ENCODE assay signal across 12 cellular contexts in genomic region chr20:48626226-48626937, GRCh38.
DNase-seq lines count a peak whose midpoint lies in the region; ATAC-seq and TF ChIP-seq lines count a peak whose summit lies in the region.
"Had no signal": no experiment of that assay in that cellular context is flagged by ENCODE, and none has a peak within 500 bp of the region (broad histone marks: within the 10 kb centered on the region; RNA-seq: fewer than 3 reads in every experiment).

No MANE protein-coding gene starts in this region.

- ATAC-seq in T-helper 17 cell (peak; percentile 60), GM18909 (IDR thresholded peaks at IDR 0.05; ENCODE audit: poor library complexity, unreplicated experiment) (no peak)
- ATAC-seq in stimulated activated naive CD8-positive, alpha-beta T cell treated with anti-CD3 and anti-CD28 coated beads, Interleukin-15, amount 100 ng/mL, for 72 hours: peak; percentile 38
- ATAC-seq: left ventricle myocardium superior, right cardiac atrium had no signal

- H3K9me3 Mint-ChIP-seq in stimulated activated naive CD8-positive, alpha-beta T cell treated with anti-CD3 and anti-CD28 coated beads, Interleukin-15, amount 100 ng/mL, for 72 hours: no peaks in the 10 kb centered on the region

- peak; percentile 50 for DNase-seq in activated T-cell treated with anti-CD3 and anti-CD28 coated beads, Interleukin-2, amount 50 U/mL, for 1 hour
- DNase-seq in activated T-cell treated with anti-CD3 and anti-CD28 coated beads for 4 hours (no peak), T-helper 17 cell (no peak), fibroblast of mammary gland (ENCODE audit: low read depth) (peak; percentile 3), brain microvascular endothelial cell (no peak), GM10266 (ENCODE audit: extremely low spot score) (no peak)
- DNase-seq in stimulated activated naive CD8-positive, alpha-beta T cell treated with anti-CD3 and anti-CD28 coated beads, Interleukin-15, amount 100 ng/mL, for 72 hours: no peak
- DNase-seq: left ventricle myocardium superior; right cardiac atrium; stimulated activated CD8-positive, alpha-beta memory T cell treated with anti-CD3 and anti-CD28 coated beads, Interleukin-4, amount 100 ng/mL, for 48 hours had no signal

- H3K4me1 Mint-ChIP-seq in T-helper 17 cell: peaks cover 21% of the 10 kb centered on the region
- H3K4me1 Mint-ChIP-seq in stimulated activated naive CD8-positive, alpha-beta T cell treated with anti-CD3 and anti-CD28 coated beads, Interleukin-15, amount 100 ng/mL, for 72 hours: peaks cover 42% of the 10 kb centered on the region

- H3K9me3 ChIP-seq in T-helper 17 cell (ENCODE audit: control insufficient read depth, low read length, poor library complexity, severe bottlenecking): no peaks in the 10 kb centered on the region

- peaks cover 2% of the 10 kb centered on the region for H3K36me3 Mint-ChIP-seq in T-helper 17 cell (ENCODE audit: low read depth)

- no peak overlapping the region for H3K4me3 Mint-ChIP-seq in T-helper 17 cell
- H3K4me3 Mint-ChIP-seq in stimulated activated naive CD8-positive, alpha-beta T cell treated with anti-CD3 and anti-CD28 coated beads, Interleukin-15, amount 100 ng/mL, for 72 hours: peak overlapping the region in 1 of 2 donors; percentile 25

- in situ Hi-C loops in brain microvascular endothelial cell (cut with HindIII; ENCODE audit: low pct_ligation_motif_present, low sequenced_read_pairs): no loop called here

- no peaks in the 10 kb centered on the region for H3K27me3 Mint-ChIP-seq in T-helper 17 cell
- no peaks in the 10 kb centered on the region for H3K27me3 Mint-ChIP-seq in stimulated activated naive CD8-positive, alpha-beta T cell treated with anti-CD3 and anti-CD28 coated beads, Interleukin-15, amount 100 ng/mL, for 72 hours

- no peak overlapping the region for H3K27ac ChIP-seq in brain microvascular endothelial cell
- H3K27ac ChIP-seq: VCaP had no signal

- H3K27me3 ChIP-seq in brain microvascular endothelial cell (replicated peaks): no peaks in the 10 kb centered on the region

- H3K36me3 ChIP-seq in brain microvascular endothelial cell (replicated peaks): peaks cover 9% of the 10 kb centered on the region

- peak overlapping the region; percentile 91 for H3K27ac Mint-ChIP-seq in T-helper 17 cell
- H3K27ac Mint-ChIP-seq in stimulated activated naive CD8-positive, alpha-beta T cell treated with anti-CD3 and anti-CD28 coated beads, Interleukin-15, amount 100 ng/mL, for 72 hours: peak overlapping the region; percentile 14 to 86

- TF ChIP-seq CTCF in fibroblast of mammary gland (conservative IDR thresholded peaks at IDR 0.05; ENCODE audit: control insufficient read depth, insufficient read depth, low read depth, low read length): no peak
- no peak for TF ChIP-seq CTCF in brain microvascular endothelial cell (IDR thresholded peaks at IDR 0.05; ENCODE audit: low read depth, low read length, missing control alignments)
- no peak for TF ChIP-seq CTCF in GM10266 (IDR thresholded peaks at IDR 0.05; ENCODE audit: control insufficient read depth, insufficient read depth, low read depth, missing control alignments)

- H3K4me3 ChIP-seq in fibroblast of mammary gland (ENCODE audit: control insufficient read depth, low read depth, low read length) (no peak overlapping the region), brain microvascular endothelial cell (ENCODE audit: low read depth, low read length) (no peak overlapping the region)

Comparison
In these comparisons a context has a peak if more than half of its experiments do, and no peak if none do; other contexts are left out.
1. DNase-seq: peak in activated T-cell treated with anti-CD3 and anti-CD28 coated beads, Interleukin-2, amount 50 U/mL, for 1 hour (single experiment) and fibroblast of mammary gland (single experiment); none in activated T-cell treated with anti-CD3 and anti-CD28 coated beads for 4 hours (single experiment), T-helper 17 cell (0 of 3), stimulated activated naive CD8-positive, alpha-beta T cell treated with anti-CD3 and anti-CD28 coated beads, Interleukin-15, amount 100 ng/mL, for 72 hours (0 of 2), brain microvascular endothelial cell (single experiment) and GM10266 (single experiment).